24 cellular contexts compared by ENCODE assay signal in genomic region chr16:14627088-14627487, GRCh38.
"Had no signal": no experiment of that assay in that cellular context is flagged by ENCODE, and none has a peak within 500 bp of the region (broad histone marks: within the 10 kb centered on the region; RNA-seq: fewer than 3 reads in every experiment).

No MANE protein-coding gene starts in this region.

- H3K9me3 ChIP-seq: gastrocnemius medialis, neutrophil, prostate gland, right atrium auricular region, suprapubic skin had no signal

- H3K27ac ChIP-seq: dorsolateral prefrontal cortex, epithelial cell of prostate, gastrocnemius medialis, neutrophil, parathyroid adenoma, prostate gland, right atrium auricular region, suprapubic skin had no signal

- H3K4me3 Mint-ChIP-seq: stimulated activated naive CD8-positive, alpha-beta T cell treated with anti-CD3 and anti-CD28 coated beads, Interleukin-15, amount 100 ng/mL, for 72 hours; type B pancreatic cell had no signal

- H3K27me3 ChIP-seq: dorsolateral prefrontal cortex, gastrocnemius medialis, neutrophil, right atrium auricular region, suprapubic skin had no signal

- H3K4me1 ChIP-seq: prostate gland had no signal

- H3K36me3 ChIP-seq: prostate gland had no signal

- DNase-seq: cerebellar nuclear complex; dorsolateral prefrontal cortex; effector CD4-positive, alpha-beta T cell; foreskin fibroblast; gastrocnemius medialis; kidney; naive thymus-derived CD8-positive, alpha-beta T cell; stimulated activated CD4-positive, alpha-beta T cell treated with anti-CD3 and anti-CD28 coated beads, Interleukin-12 subunit alpha, Interleukin-12 subunit beta, amount 100 ng/mL, for 4 hours; stimulated activated CD4-positive, alpha-beta T cell treated with anti-CD3 and anti-CD28 coated beads, Interleukin-1b, Interleukin-23, amount 100 ng/mL, for 48 hours; stimulated activated CD4-positive, alpha-beta T cell treated with anti-CD3 and anti-CD28 coated beads, Interleukin-4, amount 100 ng/mL, for 1 hour; stimulated activated CD8-positive, alpha-beta memory T cell treated with anti-CD3 and anti-CD28 coated beads, Interleukin-4, amount 100 ng/mL, for 48 hours; stimulated activated naive CD4-positive, alpha-beta T cell; stimulated activated naive CD8-positive, alpha-beta T cell treated with anti-CD3 and anti-CD28 coated beads, Interleukin-15, amount 100 ng/mL, for 72 hours had no signal

- ATAC-seq: esophagus mucosa; gastrocnemius medialis; left lobe of liver; naive thymus-derived CD8-positive, alpha-beta T cell; sciatic nerve; stimulated activated naive CD8-positive, alpha-beta T cell treated with anti-CD3 and anti-CD28 coated beads, Interleukin-15, amount 100 ng/mL, for 72 hours had no signal

- H3K27ac Mint-ChIP-seq: stimulated activated naive CD8-positive, alpha-beta T cell treated with anti-CD3 and anti-CD28 coated beads, Interleukin-15, amount 100 ng/mL, for 72 hours; type B pancreatic cell had no signal

- H3K9me3 Mint-ChIP-seq: stimulated activated naive CD8-positive, alpha-beta T cell treated with anti-CD3 and anti-CD28 coated beads, Interleukin-15, amount 100 ng/mL, for 72 hours had no signal

- H3K4me3 ChIP-seq: dorsolateral prefrontal cortex, gastrocnemius medialis, prostate gland, right atrium auricular region, smooth muscle cell, suprapubic skin had no signal

- H3K9ac ChIP-seq: parathyroid adenoma had no signal

- H3K27me3 Mint-ChIP-seq: naive thymus-derived CD8-positive, alpha-beta T cell; stimulated activated naive CD8-positive, alpha-beta T cell treated with anti-CD3 and anti-CD28 coated beads, Interleukin-15, amount 100 ng/mL, for 72 hours; type B pancreatic cell had no signal
